Comparison of ENCODE assay signal across 16 cellular contexts in genomic region chr9:130212543-130213297, GRCh38. TPM values are rescaled to one million over a fixed set of nuclear protein-coding genes. Genes with fewer than 3 reads are reported as not detected.
DNase-seq lines count a peak whose midpoint lies in the region; ATAC-seq and TF ChIP-seq lines count a peak whose summit lies in the region.
"Had no signal": no experiment of that assay in that cellular context is flagged by ENCODE, and none has a peak within 500 bp of the region (broad histone marks: within the 10 kb centered on the region; RNA-seq: fewer than 3 reads in every experiment).

No MANE protein-coding gene starts in this region.

- H3K14ac ChIP-seq in trophoblast cell (ENCODE audit: low read length) = no peak overlapping the region

- no peak overlapping the region for H3K4me3 ChIP-seq in BLaER1
- no peak overlapping the region for H3K4me3 ChIP-seq in esophagus muscularis mucosa
- H3K4me3 ChIP-seq in trophoblast cell (ENCODE audit: low read depth, low read length) = peak overlapping the region; percentile 4

- H2BK12ac ChIP-seq in trophoblast cell (ENCODE audit: low read length) = peak overlapping the region; percentile 16

- no peak overlapping the region for H3K23ac ChIP-seq in trophoblast cell (ENCODE audit: low read length)

- no peak overlapping the region for H4K91ac ChIP-seq in trophoblast cell (ENCODE audit: low read depth, low read length)

- H3K79me2 ChIP-seq in trophoblast cell (ENCODE audit: control insufficient read depth, insufficient read depth, low read length, poor library complexity) = no peaks in the 10 kb centered on the region

- no peak overlapping the region for H2AFZ ChIP-seq in trophoblast cell (ENCODE audit: insufficient read depth, low read length, poor library complexity)

- H4K12ac ChIP-seq in trophoblast cell (ENCODE audit: low read depth, low read length) = no peak overlapping the region

- H3K9me3 ChIP-seq in BLaER1 = no peaks in the 10 kb centered on the region
- no peaks in the 10 kb centered on the region for H3K9me3 ChIP-seq in esophagus muscularis mucosa
- no peaks in the 10 kb centered on the region for H3K9me3 ChIP-seq in trophoblast cell (ENCODE audit: insufficient read depth, low read depth, low read length)

- intact Hi-C loops in esophagus muscularis mucosa (cut with DNase I) = no loop called here

- WGBS in esophagus muscularis mucosa = 83% methylated on average over 9 of the region's 17 CpGs
- WGBS in trophoblast cell (ENCODE audit: extremely low coverage, insufficient coverage, insufficient read length) = no CpG with 5 or more reads among the region's 17 CpGs

- H2BK120ac ChIP-seq in trophoblast cell (ENCODE audit: insufficient read depth, low read length, poor library complexity) = no peak overlapping the region

- H3K4me1 ChIP-seq in BLaER1 = peaks cover 80% of the 10 kb centered on the region
- peaks cover 3 to 95% (median 82%) of the 10 kb centered on the region in 4 donors for H3K4me1 ChIP-seq in esophagus muscularis mucosa
- peaks cover 6 to 23% of the 10 kb centered on the region in 2 experiments for H3K4me1 ChIP-seq in trophoblast cell (ENCODE audit: control insufficient read depth in 1 of 2, insufficient read depth in 2 of 2, low read length in 2 of 2)

- no peak for ATAC-seq in GM18907 (IDR thresholded peaks at IDR 0.05; ENCODE audit: unreplicated experiment)
- ATAC-seq: activated T-cell treated with anti-CD3 and anti-CD28 coated beads, Interleukin-2, amount 50 U/mL, for 4 hours had no signal

- H4K8ac ChIP-seq in trophoblast cell (ENCODE audit: low read depth, low read length) = no peak overlapping the region

- H3K4me2 ChIP-seq in BLaER1 (peak overlapping the region; percentile 76), trophoblast cell (ENCODE audit: low read length) (no peak overlapping the region)

- peak overlapping the region; percentile 0 for H3K18ac ChIP-seq in trophoblast cell (ENCODE audit: low read length)

- H3K9ac ChIP-seq in BLaER1 = no peak overlapping the region
- H3K9ac ChIP-seq in trophoblast cell (ENCODE audit: low read length) = no peak overlapping the region

- no peak for TF ChIP-seq EP300 in esophagus muscularis mucosa (IDR thresholded peaks at IDR 0.05)

- no peak for TF ChIP-seq CTCF in RWPE1 (conservative IDR thresholded peaks at IDR 0.05; ENCODE audit: low read depth)
- TF ChIP-seq CTCF in esophagus muscularis mucosa (IDR thresholded peaks at IDR 0.05) = no peak

- no peak overlapping the region for H2BK5ac ChIP-seq in trophoblast cell (ENCODE audit: low read depth, low read length, poor library complexity)

- TF ChIP-seq POLR2A in esophagus muscularis mucosa (IDR thresholded peaks at IDR 0.05; ENCODE audit: low read depth) = no peak

- CTCF ChIA-PET in RWPE1 (lab: Yijun Ruan, JAX) = interaction anchor here (0.6 kb wide), 1 partner anchor 23 kb away, joined by 5 read pairs; no protein-coding TSS in a partner anchor

- peak overlapping the region; percentile 14 for H2AK5ac ChIP-seq in trophoblast cell (ENCODE audit: low read length)

- H3K4ac ChIP-seq in trophoblast cell (ENCODE audit: low read depth, low read length) = no peak overlapping the region

- H3K79me1 ChIP-seq in trophoblast cell (ENCODE audit: low read length) = peaks cover 4% of the 10 kb centered on the region

- H3K27ac ChIP-seq in BLaER1 (no peak overlapping the region), RWPE1 (peak overlapping the region; percentile 72), esophagus muscularis mucosa (replicated peaks in 1 of 4) (peak overlapping the region; percentile 48 to 96 (median 67)), trophoblast cell (ENCODE audit: low read depth, low read length) (no peak overlapping the region)

- peaks cover 2% of the 10 kb centered on the region for H3K36me3 ChIP-seq in BLaER1
- H3K36me3 ChIP-seq in esophagus muscularis mucosa = peaks cover 0 to 8% (median under 1%) of the 10 kb centered on the region in 4 donors
- H3K36me3 ChIP-seq in trophoblast cell (ENCODE audit: control insufficient read depth in 1 of 2, insufficient read depth in 2 of 2, low read length in 2 of 2) = peaks cover 0 to 2% of the 10 kb centered on the region in 2 experiments

- DNase-seq in RWPE1 (ENCODE audit: low spot score) (no peak), esophagus muscularis mucosa (ENCODE audit: extremely low spot score) (no peak), trophoblast cell (peak; percentile 59 to 77), cerebellum (ENCODE audit: low spot score) (no peak), SHP77 treated with DMSO at 0.1 percent for 48 hours (lab: John Stamatoyannopoulos, UW) (no peak), inferior parietal cortex (ENCODE audit: extremely low spot score) (no peak)
- DNase-seq: activated CD4-positive, alpha-beta T cell treated with anti-CD3 and anti-CD28 coated beads, Interleukin-2, amount 50 U/mL, for 4 hours; activated naive CD8-positive, alpha-beta T cell treated with anti-CD3 and anti-CD28 coated beads for 36 hours; activated T-cell treated with anti-CD3 and anti-CD28 coated beads, Interleukin-2, amount 50 U/mL, for 4 hours; central memory CD4-positive, alpha-beta T cell; mesendoderm; NCI-H187 treated with DMSO at 0.1 percent for 48 hours; NCI-H526 treated with DMSO at 0.1 percent for 48 hours; stimulated activated naive CD4-positive, alpha-beta T cell had no signal

- H4K20me1 ChIP-seq in BLaER1 = peaks cover 93% of the 10 kb centered on the region

- POLR2A ChIA-PET in RWPE1 (lab: Yijun Ruan, JAX; ENCODE audit: low non-redundant PET) = no interaction called here

- H3K27me3 ChIP-seq in BLaER1 (no peaks in the 10 kb centered on the region), esophagus muscularis mucosa (no peaks in the 10 kb centered on the region), trophoblast cell (ENCODE audit: insufficient read depth, low read length) (no peaks in the 10 kb centered on the region)

RNA-seq across cellular contexts. Expression of gene NCS1, which starts 40.5 kb away (rescaled TPM):
- total RNA-seq in esophagus muscularis mucosa (100 to 1,000 TPM; 100 to 206 (median 122) TPM), cerebellum (85.0 TPM)
- polyA plus RNA-seq in trophoblast cell (2013) = 24.9 and 25.0 TPM in 2 replicates

RNA-seq across cellular contexts. Expression of gene HMCN2, which starts 52.8 kb away (rescaled TPM):
- total RNA-seq in esophagus muscularis mucosa = 10 to 100 TPM in 3 of 4 donors, 1 to 10 TPM in 1; 9.1 to 38.6 (median 12.5) TPM
- polyA plus RNA-seq in trophoblast cell (2013) = 3.2 and 3.6 TPM in 2 replicates
- 2.3 TPM for total RNA-seq in cerebellum
- total RNA-seq: activated naive CD8-positive, alpha-beta T cell treated with anti-CD3 and anti-CD28 coated beads for 36 hours had no signal

Comparison
In these comparisons a context has a peak if more than half of its experiments do, and no peak if none do; other contexts are left out.
1. H3K27ac ChIP-seq: peak in RWPE1 (single experiment) and esophagus muscularis mucosa (4 of 4); none in BLaER1 (single experiment) and trophoblast cell (single experiment).
2. DNase-seq: peak in trophoblast cell (2 of 2); none in RWPE1 (single experiment), esophagus muscularis mucosa (single experiment), cerebellum (single experiment), SHP77 treated with DMSO at 0.1 percent for 48 hours (single experiment) and inferior parietal cortex (single experiment).